In genomic region chr22:24995649-24996180, GRCh38 we compare ENCODE assay signal across 1 cellular context.
TF ChIP-seq lines count a peak whose summit lies in the region.

No MANE protein-coding gene starts in this region.

TF ChIP-seq in HepG2, 621 proteins besides CTCF, POLR2A, EP300 and RAD21:
- no peak for TF ChIP-seq BCL6 (CRISPR knock-in tag; IDR thresholded peaks at IDR 0.05)
- TF ChIP-seq ZNF768 (CRISPR knock-in tag; IDR thresholded peaks at IDR 0.05) = peak; percentile 77; the same call in 1 of the 2 replicates
- no peak for TF ChIP-seq ZFP1 (CRISPR knock-in tag; IDR thresholded peaks at IDR 0.05)
- no peak for TF ChIP-seq ONECUT2 (CRISPR knock-in tag; IDR thresholded peaks at IDR 0.05)
- no peak for TF ChIP-seq SMARCE1 (IDR thresholded peaks at IDR 0.05; ENCODE audit: borderline replicate concordance)
